In the genomic region with DNA sequence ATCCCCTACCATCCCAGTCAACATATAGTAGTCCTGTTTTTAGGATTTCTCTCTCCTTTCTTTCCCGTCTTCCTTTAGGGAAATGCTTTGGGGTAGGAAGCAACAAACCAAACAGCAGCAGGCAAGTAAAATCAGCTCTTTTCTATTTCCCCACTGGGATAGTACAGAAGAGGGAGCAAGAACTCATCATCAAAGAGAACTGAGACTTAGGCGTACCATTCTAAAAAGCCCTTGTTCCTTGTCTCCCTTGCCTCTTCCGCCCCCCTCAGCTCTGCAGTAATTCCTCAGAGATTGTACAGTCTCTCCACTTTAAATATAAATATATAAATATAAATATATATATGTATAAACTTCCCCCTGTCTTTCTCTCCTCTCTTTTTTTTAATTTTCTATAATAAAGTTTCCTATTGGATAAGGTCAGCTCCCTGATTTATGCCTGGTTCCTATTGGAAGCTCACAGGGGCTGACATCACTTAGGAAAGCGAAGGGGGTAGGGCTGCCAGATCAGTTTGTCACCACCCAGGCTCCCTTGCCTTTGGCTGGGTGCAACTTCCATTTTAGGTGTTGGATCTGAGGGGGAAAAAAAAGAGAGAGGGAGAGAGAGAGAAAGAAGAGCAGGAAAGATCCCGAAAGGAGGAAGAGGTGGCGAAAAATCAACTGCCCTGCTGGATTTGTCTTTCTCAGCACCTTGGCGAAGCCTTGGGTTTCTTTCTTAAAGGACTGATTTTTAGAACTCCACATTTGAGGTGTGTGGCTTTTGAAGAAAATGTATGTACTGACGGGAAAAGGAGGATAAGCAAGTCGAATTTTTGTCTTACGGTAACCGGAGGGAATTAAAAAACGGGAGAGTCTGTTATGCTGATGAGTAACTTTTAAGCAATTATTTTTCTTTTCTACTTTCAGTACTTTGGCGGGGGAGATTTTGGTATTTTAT, we compare ENCODE assay signal across 1 cellular context.
TF ChIP-seq lines count a peak whose summit lies in the region.

A gene with protein sequence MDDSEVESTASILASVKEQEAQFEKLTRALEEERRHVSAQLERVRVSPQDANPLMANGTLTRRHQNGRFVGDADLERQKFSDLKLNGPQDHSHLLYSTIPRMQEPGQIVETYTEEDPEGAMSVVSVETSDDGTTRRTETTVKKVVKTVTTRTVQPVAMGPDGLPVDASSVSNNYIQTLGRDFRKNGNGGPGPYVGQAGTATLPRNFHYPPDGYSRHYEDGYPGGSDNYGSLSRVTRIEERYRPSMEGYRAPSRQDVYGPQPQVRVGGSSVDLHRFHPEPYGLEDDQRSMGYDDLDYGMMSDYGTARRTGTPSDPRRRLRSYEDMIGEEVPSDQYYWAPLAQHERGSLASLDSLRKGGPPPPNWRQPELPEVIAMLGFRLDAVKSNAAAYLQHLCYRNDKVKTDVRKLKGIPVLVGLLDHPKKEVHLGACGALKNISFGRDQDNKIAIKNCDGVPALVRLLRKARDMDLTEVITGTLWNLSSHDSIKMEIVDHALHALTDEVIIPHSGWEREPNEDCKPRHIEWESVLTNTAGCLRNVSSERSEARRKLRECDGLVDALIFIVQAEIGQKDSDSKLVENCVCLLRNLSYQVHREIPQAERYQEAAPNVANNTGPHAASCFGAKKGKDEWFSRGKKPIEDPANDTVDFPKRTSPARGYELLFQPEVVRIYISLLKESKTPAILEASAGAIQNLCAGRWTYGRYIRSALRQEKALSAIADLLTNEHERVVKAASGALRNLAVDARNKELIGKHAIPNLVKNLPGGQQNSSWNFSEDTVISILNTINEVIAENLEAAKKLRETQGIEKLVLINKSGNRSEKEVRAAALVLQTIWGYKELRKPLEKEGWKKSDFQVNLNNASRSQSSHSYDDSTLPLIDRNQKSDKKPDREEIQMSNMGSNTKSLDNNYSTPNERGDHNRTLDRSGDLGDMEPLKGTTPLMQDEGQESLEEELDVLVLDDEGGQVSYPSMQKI (plus strand): TSS at position 502 of the 934 bp plus-strand sequence. CDS start 29,677 bp downstream, outside the sequence.

TF ChIP-seq in K562, 482 proteins besides CTCF, POLR2A, EP300 and RAD21 (continued from another document and continues in another):
- TF ChIP-seq ZNF76 (CRISPR knock-in tag; IDR thresholded peaks at IDR 0.05; ENCODE audit: borderline replicate concordance) (no peak), TEAD4 (IDR thresholded peaks at IDR 0.05; ENCODE audit: low read length) (peak; percentile 67), TEAD4 (CRISPR knock-in tag; IDR thresholded peaks at IDR 0.05; ENCODE audit: borderline replicate concordance) (no peak), ZNF583 (CRISPR knock-in tag; IDR thresholded peaks at IDR 0.05) (no peak), CEBPG (CRISPR knock-in tag; IDR thresholded peaks at IDR 0.05) (no peak), CEBPG (tag; conservative IDR thresholded peaks at IDR 0.05 in 1 of 2, IDR thresholded peaks at IDR 0.05 in 1 of 2) (no peak), RBFOX2 (IDR thresholded peaks at IDR 0.05; ENCODE audit: low read depth, low read length) (peak; percentile 57), ZZZ3 (IDR thresholded peaks at IDR 0.05) (no peak), SMAD2 (IDR thresholded peaks at IDR 0.05; ENCODE audit: low read depth, low read length) (no peak), ASH1L (IDR thresholded peaks at IDR 0.05; ENCODE audit: borderline replicate concordance, low read depth, partially characterized antibody) (peak; percentile 81), HNRNPLL (IDR thresholded peaks at IDR 0.05; ENCODE audit: low read depth, low read length, poor library complexity, severe bottlenecking) (no peak), SREBF2 (CRISPR knock-in tag; IDR thresholded peaks at IDR 0.05) (no peak), FOS (IDR thresholded peaks at IDR 0.05; ENCODE audit: extremely low read depth, insufficient read length) (peak; percentile 87), FOXM1 (IDR thresholded peaks at IDR 0.05; ENCODE audit: low read depth) (peak; percentile 64; the same call in 1 of the 2 replicates), FOXM1 (CRISPR knock-in tag; IDR thresholded peaks at IDR 0.05; ENCODE audit: low read depth) (no peak), ZKSCAN3 (CRISPR knock-in tag; IDR thresholded peaks at IDR 0.05) (no peak), SAFB (IDR thresholded peaks at IDR 0.05; ENCODE audit: borderline replicate concordance, low read depth, low read length) (no peak), TAL1 (IDR thresholded peaks at IDR 0.05) (no peak), PHF21A (IDR thresholded peaks at IDR 0.05; ENCODE audit: borderline replicate concordance, low read depth) (no peak), FOSL1 (tag; conservative IDR thresholded peaks at IDR 0.05) (peak; percentile 35), MTF1 (CRISPR knock-in tag; IDR thresholded peaks at IDR 0.05; ENCODE audit: borderline replicate concordance) (no peak), THAP12 (CRISPR knock-in tag; IDR thresholded peaks at IDR 0.05) (peak; percentile 65; the same call in 1 of the 2 replicates), PHF8 (IDR thresholded peaks at IDR 0.05; ENCODE audit: borderline replicate concordance, low read length) (peak; percentile 75; the same call in 1 of the 2 replicates), THRB (CRISPR knock-in tag; conservative IDR thresholded peaks at IDR 0.05) (0 out of 2 replicates have a peak, but pooled peaks have one; percentile 47), KDM4B (IDR thresholded peaks at IDR 0.05; ENCODE audit: borderline replicate concordance in 2 of 2, low read depth in 1 of 2) (no peak), ZNF589 (CRISPR knock-in tag; IDR thresholded peaks at IDR 0.05; ENCODE audit: low read depth) (peak; percentile 66; the same call in 1 of the 2 replicates), NFE2L1 (tag; IDR thresholded peaks at IDR 0.05; ENCODE audit: borderline replicate concordance, low read depth) (no peak), HES1 (IDR thresholded peaks at IDR 0.05; ENCODE audit: low read depth) (peak; percentile 51; the same call in 1 of the 2 replicates), HDAC2 (IDR thresholded peaks at IDR 0.05) (peak; percentile 71)
- TF ChIP-seq, protein P1, sequence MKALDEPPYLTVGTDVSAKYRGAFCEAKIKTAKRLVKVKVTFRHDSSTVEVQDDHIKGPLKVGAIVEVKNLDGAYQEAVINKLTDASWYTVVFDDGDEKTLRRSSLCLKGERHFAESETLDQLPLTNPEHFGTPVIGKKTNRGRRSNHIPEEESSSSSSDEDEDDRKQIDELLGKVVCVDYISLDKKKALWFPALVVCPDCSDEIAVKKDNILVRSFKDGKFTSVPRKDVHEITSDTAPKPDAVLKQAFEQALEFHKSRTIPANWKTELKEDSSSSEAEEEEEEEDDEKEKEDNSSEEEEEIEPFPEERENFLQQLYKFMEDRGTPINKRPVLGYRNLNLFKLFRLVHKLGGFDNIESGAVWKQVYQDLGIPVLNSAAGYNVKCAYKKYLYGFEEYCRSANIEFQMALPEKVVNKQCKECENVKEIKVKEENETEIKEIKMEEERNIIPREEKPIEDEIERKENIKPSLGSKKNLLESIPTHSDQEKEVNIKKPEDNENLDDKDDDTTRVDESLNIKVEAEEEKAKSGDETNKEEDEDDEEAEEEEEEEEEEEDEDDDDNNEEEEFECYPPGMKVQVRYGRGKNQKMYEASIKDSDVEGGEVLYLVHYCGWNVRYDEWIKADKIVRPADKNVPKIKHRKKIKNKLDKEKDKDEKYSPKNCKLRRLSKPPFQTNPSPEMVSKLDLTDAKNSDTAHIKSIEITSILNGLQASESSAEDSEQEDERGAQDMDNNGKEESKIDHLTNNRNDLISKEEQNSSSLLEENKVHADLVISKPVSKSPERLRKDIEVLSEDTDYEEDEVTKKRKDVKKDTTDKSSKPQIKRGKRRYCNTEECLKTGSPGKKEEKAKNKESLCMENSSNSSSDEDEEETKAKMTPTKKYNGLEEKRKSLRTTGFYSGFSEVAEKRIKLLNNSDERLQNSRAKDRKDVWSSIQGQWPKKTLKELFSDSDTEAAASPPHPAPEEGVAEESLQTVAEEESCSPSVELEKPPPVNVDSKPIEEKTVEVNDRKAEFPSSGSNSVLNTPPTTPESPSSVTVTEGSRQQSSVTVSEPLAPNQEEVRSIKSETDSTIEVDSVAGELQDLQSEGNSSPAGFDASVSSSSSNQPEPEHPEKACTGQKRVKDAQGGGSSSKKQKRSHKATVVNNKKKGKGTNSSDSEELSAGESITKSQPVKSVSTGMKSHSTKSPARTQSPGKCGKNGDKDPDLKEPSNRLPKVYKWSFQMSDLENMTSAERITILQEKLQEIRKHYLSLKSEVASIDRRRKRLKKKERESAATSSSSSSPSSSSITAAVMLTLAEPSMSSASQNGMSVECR (CRISPR knock-in tag; IDR thresholded peaks at IDR 0.05) = no peak
- TF ChIP-seq, protein P2, sequence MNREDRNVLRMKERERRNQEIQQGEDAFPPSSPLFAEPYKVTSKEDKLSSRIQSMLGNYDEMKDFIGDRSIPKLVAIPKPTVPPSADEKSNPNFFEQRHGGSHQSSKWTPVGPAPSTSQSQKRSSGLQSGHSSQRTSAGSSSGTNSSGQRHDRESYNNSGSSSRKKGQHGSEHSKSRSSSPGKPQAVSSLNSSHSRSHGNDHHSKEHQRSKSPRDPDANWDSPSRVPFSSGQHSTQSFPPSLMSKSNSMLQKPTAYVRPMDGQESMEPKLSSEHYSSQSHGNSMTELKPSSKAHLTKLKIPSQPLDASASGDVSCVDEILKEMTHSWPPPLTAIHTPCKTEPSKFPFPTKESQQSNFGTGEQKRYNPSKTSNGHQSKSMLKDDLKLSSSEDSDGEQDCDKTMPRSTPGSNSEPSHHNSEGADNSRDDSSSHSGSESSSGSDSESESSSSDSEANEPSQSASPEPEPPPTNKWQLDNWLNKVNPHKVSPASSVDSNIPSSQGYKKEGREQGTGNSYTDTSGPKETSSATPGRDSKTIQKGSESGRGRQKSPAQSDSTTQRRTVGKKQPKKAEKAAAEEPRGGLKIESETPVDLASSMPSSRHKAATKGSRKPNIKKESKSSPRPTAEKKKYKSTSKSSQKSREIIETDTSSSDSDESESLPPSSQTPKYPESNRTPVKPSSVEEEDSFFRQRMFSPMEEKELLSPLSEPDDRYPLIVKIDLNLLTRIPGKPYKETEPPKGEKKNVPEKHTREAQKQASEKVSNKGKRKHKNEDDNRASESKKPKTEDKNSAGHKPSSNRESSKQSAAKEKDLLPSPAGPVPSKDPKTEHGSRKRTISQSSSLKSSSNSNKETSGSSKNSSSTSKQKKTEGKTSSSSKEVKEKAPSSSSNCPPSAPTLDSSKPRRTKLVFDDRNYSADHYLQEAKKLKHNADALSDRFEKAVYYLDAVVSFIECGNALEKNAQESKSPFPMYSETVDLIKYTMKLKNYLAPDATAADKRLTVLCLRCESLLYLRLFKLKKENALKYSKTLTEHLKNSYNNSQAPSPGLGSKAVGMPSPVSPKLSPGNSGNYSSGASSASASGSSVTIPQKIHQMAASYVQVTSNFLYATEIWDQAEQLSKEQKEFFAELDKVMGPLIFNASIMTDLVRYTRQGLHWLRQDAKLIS (CRISPR knock-in tag; IDR thresholded peaks at IDR 0.05) = no peak
- TF ChIP-seq, protein P3, sequence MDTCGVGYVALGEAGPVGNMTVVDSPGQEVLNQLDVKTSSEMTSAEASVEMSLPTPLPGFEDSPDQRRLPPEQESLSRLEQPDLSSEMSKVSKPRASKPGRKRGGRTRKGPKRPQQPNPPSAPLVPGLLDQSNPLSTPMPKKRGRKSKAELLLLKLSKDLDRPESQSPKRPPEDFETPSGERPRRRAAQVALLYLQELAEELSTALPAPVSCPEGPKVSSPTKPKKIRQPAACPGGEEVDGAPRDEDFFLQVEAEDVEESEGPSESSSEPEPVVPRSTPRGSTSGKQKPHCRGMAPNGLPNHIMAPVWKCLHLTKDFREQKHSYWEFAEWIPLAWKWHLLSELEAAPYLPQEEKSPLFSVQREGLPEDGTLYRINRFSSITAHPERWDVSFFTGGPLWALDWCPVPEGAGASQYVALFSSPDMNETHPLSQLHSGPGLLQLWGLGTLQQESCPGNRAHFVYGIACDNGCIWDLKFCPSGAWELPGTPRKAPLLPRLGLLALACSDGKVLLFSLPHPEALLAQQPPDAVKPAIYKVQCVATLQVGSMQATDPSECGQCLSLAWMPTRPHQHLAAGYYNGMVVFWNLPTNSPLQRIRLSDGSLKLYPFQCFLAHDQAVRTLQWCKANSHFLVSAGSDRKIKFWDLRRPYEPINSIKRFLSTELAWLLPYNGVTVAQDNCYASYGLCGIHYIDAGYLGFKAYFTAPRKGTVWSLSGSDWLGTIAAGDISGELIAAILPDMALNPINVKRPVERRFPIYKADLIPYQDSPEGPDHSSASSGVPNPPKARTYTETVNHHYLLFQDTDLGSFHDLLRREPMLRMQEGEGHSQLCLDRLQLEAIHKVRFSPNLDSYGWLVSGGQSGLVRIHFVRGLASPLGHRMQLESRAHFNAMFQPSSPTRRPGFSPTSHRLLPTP (IDR thresholded peaks at IDR 0.05; ENCODE audit: borderline replicate concordance, extremely low read depth, insufficient read length) = no peak
- TF ChIP-seq, protein P4, sequence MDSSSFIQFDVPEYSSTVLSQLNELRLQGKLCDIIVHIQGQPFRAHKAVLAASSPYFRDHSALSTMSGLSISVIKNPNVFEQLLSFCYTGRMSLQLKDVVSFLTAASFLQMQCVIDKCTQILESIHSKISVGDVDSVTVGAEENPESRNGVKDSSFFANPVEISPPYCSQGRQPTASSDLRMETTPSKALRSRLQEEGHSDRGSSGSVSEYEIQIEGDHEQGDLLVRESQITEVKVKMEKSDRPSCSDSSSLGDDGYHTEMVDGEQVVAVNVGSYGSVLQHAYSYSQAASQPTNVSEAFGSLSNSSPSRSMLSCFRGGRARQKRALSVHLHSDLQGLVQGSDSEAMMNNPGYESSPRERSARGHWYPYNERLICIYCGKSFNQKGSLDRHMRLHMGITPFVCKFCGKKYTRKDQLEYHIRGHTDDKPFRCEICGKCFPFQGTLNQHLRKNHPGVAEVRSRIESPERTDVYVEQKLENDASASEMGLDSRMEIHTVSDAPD (CRISPR knock-in tag; IDR thresholded peaks at IDR 0.05) = no peak
